22 cellular contexts compared by ENCODE assay signal in the genomic region with DNA sequence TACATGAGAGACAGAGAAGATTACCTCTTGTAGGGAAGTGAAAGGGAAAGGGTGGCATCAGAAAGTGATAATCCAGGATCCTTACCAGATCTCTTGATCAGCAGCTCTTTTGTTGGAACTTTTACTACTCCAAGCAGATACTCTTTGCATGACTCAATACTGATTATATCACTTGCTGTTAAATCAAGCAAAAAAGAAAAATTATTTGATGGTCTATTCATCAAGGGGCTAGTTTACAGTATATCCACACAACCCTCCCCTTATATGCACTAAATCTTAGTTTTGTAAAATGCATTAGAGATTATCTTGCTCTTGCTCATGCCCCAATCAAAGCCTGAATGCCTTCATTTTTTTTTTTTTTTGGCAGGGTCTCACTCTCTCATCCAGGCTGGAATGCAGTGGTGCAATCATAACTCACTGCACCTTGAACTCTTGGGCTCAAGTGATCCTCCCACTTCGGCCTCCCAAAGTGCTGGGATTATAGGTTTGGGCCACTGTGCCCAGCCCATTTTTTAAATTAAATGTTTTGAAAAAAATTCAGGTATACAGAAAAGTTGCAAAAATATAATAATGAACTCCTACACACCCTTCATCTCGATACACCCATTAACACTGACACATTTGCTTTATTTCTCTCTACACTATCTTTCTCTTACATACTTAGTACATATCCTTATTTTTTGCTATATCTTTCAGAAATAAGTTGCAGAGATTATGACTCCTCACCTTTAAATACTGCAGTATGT.
DNase-seq lines count a peak whose midpoint lies in the region; ATAC-seq, FAIRE-seq and TF ChIP-seq lines count a peak whose summit lies in the region.
"Had no signal": no experiment of that assay in that cellular context is flagged by ENCODE, and none has a peak within 500 bp of the region (broad histone marks: within the 10 kb centered on the region; RNA-seq: fewer than 3 reads in every experiment).

No MANE protein-coding gene starts in this region.

- no peak for FAIRE-seq in A549 (lab: Jason Lieb, UNC)
- FAIRE-seq: GM12878, TTC549, urothelium cell line had no signal

- no peaks in the 10 kb centered on the region for H3K79me2 ChIP-seq in OCI-LY7 (ENCODE audit: insufficient read depth, low read depth, low read length)

- no peaks in the 10 kb centered on the region for H3K27me3 Mint-ChIP-seq in activated CD8-positive, alpha-beta memory T cell treated with anti-CD3 and anti-CD28 coated beads, Interleukin-2, amount 10 ng/mL, durations not matched to agents 7 days and 5 days
- H3K27me3 Mint-ChIP-seq: activated CD4-positive, alpha-beta T cell treated with anti-CD3 and anti-CD28 coated beads, Interleukin-2, amount 10 ng/mL, durations not matched to agents 24 days and 14 days; activated naive CD8-positive, alpha-beta T cell; activated T-cell treated with anti-CD3 and anti-CD28 coated beads, Interleukin-2, amount 50 U/mL, for 24 hours; IgD-negative memory B cell had no signal

- intact Hi-C loops in OCI-LY7 (cut with micrococcal nuclease; ENCODE audit: unreplicated experiment), result no loop called here

- H3K9me2 ChIP-seq in OCI-LY7 (ENCODE audit: insufficient read depth, low read length), result no peaks in the 10 kb centered on the region

- TF ChIP-seq RAD21 in A549 (conservative IDR thresholded peaks at IDR 0.05 in 1 of 2, IDR thresholded peaks at IDR 0.05 in 1 of 2), result no peak

- TF ChIP-seq POLR2A in A549 (IDR thresholded peaks at IDR 0.05; ENCODE audit: low read length), result no peak

- peak; percentile 24 to 52; a peak in 4 of 6 replicates for ATAC-seq in A549
- ATAC-seq in activated CD8-positive, alpha-beta memory T cell treated with anti-CD3 and anti-CD28 coated beads, Interleukin-2, amount 10 ng/mL, durations not matched to agents 7 days and 5 days, result no peak
- ATAC-seq: GM12878, left colon, Panc1 had no signal

- no peak overlapping the region for H2AFZ ChIP-seq in OCI-LY7 (ENCODE audit: low read length)
- H2AFZ ChIP-seq: neural progenitor cell had no signal

- no TSS peak for BruUV-seq in OCI-LY7 (replicated peaks; lab: Mats Ljungman, UMichigan)

- peaks cover 22% of the 10 kb centered on the region for H3K4me1 ChIP-seq in A549
- H3K4me1 ChIP-seq in OCI-LY7 (ENCODE audit: insufficient read depth, low read length, poor library complexity, severe bottlenecking), result no peaks in the 10 kb centered on the region
- H3K4me1 ChIP-seq: neural progenitor cell, right atrium auricular region had no signal

- H3K4me3 ChIP-seq in A549 (no peak overlapping the region), OCI-LY7 (ENCODE audit: low read depth, low read length, poor library complexity, severe bottlenecking) (no peak overlapping the region)
- H3K4me3 ChIP-seq: cardiac muscle cell, GM12878, neural progenitor cell, right atrium auricular region had no signal

- TF ChIP-seq EP300 in A549 (IDR thresholded peaks at IDR 0.05), result no peak

- no peaks in the 10 kb centered on the region for H3K9me3 Mint-ChIP-seq in activated CD8-positive, alpha-beta memory T cell treated with anti-CD3 and anti-CD28 coated beads, Interleukin-2, amount 10 ng/mL, durations not matched to agents 7 days and 5 days (ENCODE audit: low read depth)
- H3K9me3 Mint-ChIP-seq: activated T-cell treated with anti-CD3 and anti-CD28 coated beads, Interleukin-2, amount 50 U/mL, for 24 hours had no signal

- CTCF ChIA-PET in A549 (lab: Yijun Ruan, JAX), result interaction anchor here (1.0 to 1.2 kb wide), 2 partner anchors 18 to 50 kb away, joined by 4 read pairs; no protein-coding TSS in a partner anchor
- CTCF ChIA-PET in OCI-LY7 (lab: Charles Lee; ENCODE audit: unreplicated experiment), result no interaction called here
- CTCF ChIA-PET in activated CD8-positive, alpha-beta memory T cell treated with anti-CD3 and anti-CD28 coated beads, Interleukin-2, amount 10 ng/mL, durations not matched to agents 7 days and 5 days (lab: Charles Lee), result interaction anchor here (1.4 kb wide), 1 partner anchor 29 kb away, joined by 3 read pairs; no protein-coding TSS in a partner anchor

- H3K27ac ChIP-seq in A549, result peak overlapping the region; percentile 7 to 67; a peak in 4 of 6 replicates
- H3K27ac ChIP-seq in VCaP, result peak overlapping the region; percentile 60
- H3K27ac ChIP-seq in OCI-LY7 (ENCODE audit: low read depth, low read length, poor library complexity, severe bottlenecking), result no peak overlapping the region
- H3K27ac ChIP-seq: cardiac muscle cell, neural progenitor cell, right atrium auricular region had no signal

- 61% methylated on average over 2 of the region's 2 CpGs for WGBS in A549 (ENCODE audit: missing lambda C conversion rate)

- H3K4me1 Mint-ChIP-seq in activated CD8-positive, alpha-beta memory T cell treated with anti-CD3 and anti-CD28 coated beads, Interleukin-2, amount 10 ng/mL, durations not matched to agents 7 days and 5 days, result peaks cover 9% of the 10 kb centered on the region
- H3K4me1 Mint-ChIP-seq: neural progenitor cell had no signal

- H3K36me3 Mint-ChIP-seq in activated CD8-positive, alpha-beta memory T cell treated with anti-CD3 and anti-CD28 coated beads, Interleukin-2, amount 10 ng/mL, durations not matched to agents 7 days and 5 days, result peaks cover 50% of the 10 kb centered on the region

- DNase-seq in A549 (ENCODE audit: low read depth in 1 of 2, low spot score in 1 of 2) (no peak), GM04503 (ENCODE audit: low read depth) (peak; percentile 5), glomerular visceral epithelial cell (ENCODE audit: extremely low spot score) (peak; percentile 13), NCI-H2107 treated with DMSO at 0.1 percent for 48 hours (lab: John Stamatoyannopoulos, UW; ENCODE audit: unreplicated experiment) (no peak), DMS79 treated with DMSO at 0.1 percent for 48 hours (lab: John Stamatoyannopoulos, UW) (no peak), OCI-LY7 (ENCODE audit: low spot score) (no peak)
- no peak for DNase-seq in activated CD8-positive, alpha-beta memory T cell treated with anti-CD3 and anti-CD28 coated beads, Interleukin-2, amount 10 ng/mL, durations not matched to agents 7 days and 5 days
- DNase-seq: activated CD4-positive, alpha-beta T cell treated with anti-CD3 and anti-CD28 coated beads, Interleukin-2, amount 10 ng/mL, durations not matched to agents 24 days and 14 days; activated T-cell treated with anti-CD3 and anti-CD28 coated beads, Interleukin-2, amount 50 U/mL, for 24 hours; NCI-H1048; NCI-H748 treated with DMSO at 0.1 percent for 48 hours had no signal

- H3K4me2 ChIP-seq in A549, result peak overlapping the region; percentile 40
- no peak overlapping the region for H3K4me2 ChIP-seq in OCI-LY7 (ENCODE audit: low read length)
- H3K4me2 ChIP-seq: neural progenitor cell had no signal

- H3K4me3 Mint-ChIP-seq in activated CD8-positive, alpha-beta memory T cell treated with anti-CD3 and anti-CD28 coated beads, Interleukin-2, amount 10 ng/mL, durations not matched to agents 7 days and 5 days, result no peak overlapping the region
- H3K4me3 Mint-ChIP-seq: activated CD4-positive, alpha-beta T cell treated with anti-CD3 and anti-CD28 coated beads, Interleukin-2, amount 10 ng/mL, durations not matched to agents 24 days and 14 days; activated naive CD8-positive, alpha-beta T cell; activated T-cell treated with anti-CD3 and anti-CD28 coated beads, Interleukin-2, amount 50 U/mL, for 24 hours; IgD-negative memory B cell; neural progenitor cell had no signal

- H3K9me3 ChIP-seq in A549 (no peaks in the 10 kb centered on the region), OCI-LY7 (ENCODE audit: low read length) (no peaks in the 10 kb centered on the region)
- H3K9me3 ChIP-seq: right atrium auricular region had no signal

- no peaks in the 10 kb centered on the region for H4K20me1 ChIP-seq in OCI-LY7 (ENCODE audit: insufficient read depth, low read length)

- TF ChIP-seq CTCF in A549 (IDR thresholded peaks at IDR 0.05), result no peak
- TF ChIP-seq CTCF in VCaP (conservative IDR thresholded peaks at IDR 0.05), result no peak
- TF ChIP-seq CTCF in OCI-LY7 (conservative IDR thresholded peaks at IDR 0.05; ENCODE audit: low read length), result no peak

- H3K27ac Mint-ChIP-seq in activated CD8-positive, alpha-beta memory T cell treated with anti-CD3 and anti-CD28 coated beads, Interleukin-2, amount 10 ng/mL, durations not matched to agents 7 days and 5 days, result no peak overlapping the region
- H3K27ac Mint-ChIP-seq: activated naive CD8-positive, alpha-beta T cell; neural progenitor cell had no signal

- POLR2A ChIA-PET in A549 (lab: Yijun Ruan, JAX) (no interaction called here), OCI-LY7 (lab: Charles Lee) (interaction anchor here (0.7 kb wide), 1 partner anchor 95 kb away, joined by 3 read pairs; no protein-coding TSS in a partner anchor)

- peaks cover 53% of the 10 kb centered on the region for H3K36me3 ChIP-seq in OCI-LY7 (ENCODE audit: insufficient read depth, low read length)

TF ChIP-seq in A549, 52 proteins besides CTCF, POLR2A, EP300 and RAD21:
- TF ChIP-seq CEBPB (IDR thresholded peaks at IDR 0.05) (peak in 1 of 2 experiments; percentile 12; a peak in 1 of 4 replicates), JUNB (IDR thresholded peaks at IDR 0.05) (0 out of 2 replicates have a peak, but pooled peaks have one; percentile 20), MAX (IDR thresholded peaks at IDR 0.05) (no peak)

Comparison
In these comparisons a context has a peak if more than half of its experiments do, and no peak if none do; other contexts are left out.
1. DNase-seq: peak in GM04503 (single experiment) and glomerular visceral epithelial cell (single experiment); none in A549 (0 of 2), NCI-H2107 treated with DMSO at 0.1 percent for 48 hours (single experiment), DMS79 treated with DMSO at 0.1 percent for 48 hours (single experiment), OCI-LY7 (single experiment) and activated CD8-positive, alpha-beta memory T cell treated with anti-CD3 and anti-CD28 coated beads, Interleukin-2, amount 10 ng/mL, durations not matched to agents 7 days and 5 days (single experiment).